ENCODE assay signal across 9 cellular contexts in the genomic region with DNA sequence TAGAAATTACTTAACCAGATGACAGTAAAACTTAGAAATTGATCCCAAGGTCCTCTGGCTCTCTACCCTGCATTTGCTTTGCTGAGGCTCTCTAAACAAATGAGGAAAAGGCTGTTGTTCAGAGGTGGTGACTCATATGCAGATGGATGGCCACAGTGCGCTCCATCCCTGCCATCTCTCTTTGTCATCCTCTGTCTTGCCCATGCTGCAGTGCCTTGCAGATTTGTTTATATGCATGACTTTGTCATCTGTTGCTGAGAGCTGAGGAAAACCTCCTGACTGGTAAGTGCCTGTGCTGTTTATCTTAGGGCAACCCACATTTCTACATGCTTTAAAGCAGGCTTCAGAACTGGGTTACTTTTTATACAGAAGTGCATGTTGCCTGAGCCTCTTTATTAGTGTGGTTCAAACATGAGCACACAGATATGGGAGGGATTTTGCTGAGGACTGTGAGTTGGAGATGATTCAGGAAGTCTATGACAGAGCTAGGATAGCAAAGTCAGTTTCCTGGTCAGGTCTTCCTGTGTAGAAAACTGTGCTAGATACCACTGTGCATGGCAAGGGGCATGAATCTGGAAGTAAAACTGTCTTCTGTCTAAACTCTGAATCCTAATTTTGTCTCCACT. TPM values are rescaled to one million over a fixed set of nuclear protein-coding genes. Genes with fewer than 3 reads are reported as not detected.
DNase-seq lines count a peak whose midpoint lies in the region; ATAC-seq and TF ChIP-seq lines count a peak whose summit lies in the region.
"Had no signal": no experiment of that assay in that cellular context is flagged by ENCODE, and none has a peak within 500 bp of the region (broad histone marks: within the 10 kb centered on the region; RNA-seq: fewer than 3 reads in every experiment).

No MANE protein-coding gene starts in this region.

- no peak overlapping the region for H4K5ac ChIP-seq in IMR-90 (ENCODE audit: low read depth, low read length)

- BruUV-seq in IMR-90 (replicated peaks; lab: Mats Ljungman, UMichigan) (no TSS peak), OCI-LY7 (replicated peaks; lab: Mats Ljungman, UMichigan) (no TSS peak)

- H3K9ac ChIP-seq in IMR-90 (ENCODE audit: low read depth, low read length), result no peak overlapping the region

- H2BK5ac ChIP-seq in IMR-90 (ENCODE audit: low read depth, low read length, poor library complexity, severe bottlenecking), result peak overlapping the region; percentile 47

- in situ Hi-C loops in IMR-90 (cut with MboI; ENCODE audit: low sequenced_read_pairs), result no loop called here

- H3K36me3 ChIP-seq in IMR-90 (ENCODE audit: control insufficient read depth, insufficient read depth, low read length) (no peaks in the 10 kb centered on the region), OCI-LY7 (ENCODE audit: insufficient read depth, low read length) (no peaks in the 10 kb centered on the region)

- peaks cover 17 to 44% of the 10 kb centered on the region in 2 experiments for H3K79me1 ChIP-seq in IMR-90 (ENCODE audit: low read depth in 1 of 2, low read length in 2 of 2)

- H3K18ac ChIP-seq in IMR-90 (ENCODE audit: low read depth, low read length), result peak overlapping the region; percentile 22; the same call in 1 of the 2 replicates

- no peak overlapping the region for H2AK9ac ChIP-seq in IMR-90 (replicated peaks; ENCODE audit: low read depth, low read length, poor library complexity)

- no peak for TF ChIP-seq POLR2A in IMR-90 (IDR thresholded peaks at IDR 0.05; ENCODE audit: low read depth, low read length)

- no peak overlapping the region for H2BK120ac ChIP-seq in IMR-90 (ENCODE audit: low read depth, low read length)

- H2AFZ ChIP-seq in IMR-90 (replicated peaks; ENCODE audit: low read length, poor library complexity) (no peak overlapping the region), OCI-LY7 (ENCODE audit: low read length) (no peak overlapping the region)

- peak overlapping the region; percentile 21; the same call in 1 of the 2 replicates for H3K23ac ChIP-seq in IMR-90 (ENCODE audit: low read depth, low read length)

- WGBS in IMR-90 (ENCODE audit: extremely low coverage in 2 of 2, insufficient read length in 1 of 2), 2 experiments, result no CpG with 5 or more reads among the region's 1 CpG

- TF ChIP-seq RAD21 in IMR-90 (IDR thresholded peaks at IDR 0.05; ENCODE audit: low read length), result no peak

- no peak overlapping the region; a peak in 1 of 4 replicates for H4K8ac ChIP-seq in IMR-90 (ENCODE audit: low read depth in 2 of 2, low read length in 2 of 2)

- peaks cover 15% of the 10 kb centered on the region for H3K4me1 ChIP-seq in IMR-90 (ENCODE audit: control insufficient read depth, insufficient read depth, low read length)
- H3K4me1 ChIP-seq in OCI-LY7 (ENCODE audit: insufficient read depth, low read length, poor library complexity, severe bottlenecking), result no peaks in the 10 kb centered on the region

- TF ChIP-seq CTCF in AG09309 (IDR thresholded peaks at IDR 0.05; ENCODE audit: control insufficient read depth, insufficient read depth, low read depth, low read length, missing control alignments) (no peak), IMR-90 (conservative IDR thresholded peaks at IDR 0.05; ENCODE audit: low read depth, low read length) (no peak), OCI-LY7 (conservative IDR thresholded peaks at IDR 0.05; ENCODE audit: low read length) (no peak)

- H3K4me3 ChIP-seq in AG09309 (ENCODE audit: control insufficient read depth, low read depth, low read length) (no peak overlapping the region), IMR-90 (ENCODE audit: insufficient read depth, low read depth, low read length) (no peak overlapping the region), OCI-LY7 (ENCODE audit: low read depth, low read length, poor library complexity, severe bottlenecking) (no peak overlapping the region)

- H3K14ac ChIP-seq in IMR-90 (replicated peaks; ENCODE audit: low read depth, low read length), result no peak overlapping the region

- intact Hi-C loops in IMR-90 (cut with micrococcal nuclease), result no loop called here
- intact Hi-C loops in OCI-LY7 (cut with micrococcal nuclease; ENCODE audit: unreplicated experiment), result no loop called here

- H3K9me3 ChIP-seq in IMR-90 (ENCODE audit: control insufficient read depth, insufficient read depth, low read length) (no peaks in the 10 kb centered on the region), OCI-LY7 (ENCODE audit: low read length) (no peaks in the 10 kb centered on the region)

- no peaks in the 10 kb centered on the region for H3K9me2 ChIP-seq in OCI-LY7 (ENCODE audit: insufficient read depth, low read length)

- POLR2A ChIA-PET in IMR-90 (lab: Charles Lee; ENCODE audit: unreplicated experiment), result no interaction called here
- POLR2A ChIA-PET in OCI-LY7 (lab: Charles Lee), result no interaction called here

- ATAC-seq in IMR-90 (ENCODE audit: low read depth), result peak; percentile 95
- no peak for ATAC-seq in HG02885 (IDR thresholded peaks at IDR 0.05; ENCODE audit: poor library complexity, unreplicated experiment)

- H4K91ac ChIP-seq in IMR-90 (ENCODE audit: insufficient read depth, low read depth, low read length), result no peak overlapping the region

- CTCF ChIA-PET in IMR-90 (lab: Yijun Ruan, JAX) (interaction anchor here (0.6 to 1.8 kb wide), 2 partner anchors 66 to 76 kb away, joined by 3 to 6 read pairs; no protein-coding TSS in a partner anchor), OCI-LY7 (lab: Charles Lee; ENCODE audit: unreplicated experiment) (no interaction called here)

- 0 out of 3 replicates have a peak overlapping the region, but pooled peaks have one; percentile 10 for H2BK15ac ChIP-seq in IMR-90 (ENCODE audit: low read depth, low read length)

- H3K56ac ChIP-seq in IMR-90 (ENCODE audit: extremely low read depth, insufficient read depth, low read length), result no peak overlapping the region

- no peaks in the 10 kb centered on the region for H3K27me3 ChIP-seq in IMR-90 (ENCODE audit: control insufficient read depth, insufficient read depth, low read length)

- no peaks in the 10 kb centered on the region for H3K79me2 ChIP-seq in OCI-LY7 (ENCODE audit: insufficient read depth, low read depth, low read length)

- H3K27ac ChIP-seq in IMR-90 (ENCODE audit: insufficient read depth, low read length) (no peak overlapping the region; the same call in 1 of the 2 replicates), epithelial cell of prostate (peak overlapping the region; percentile 26), OCI-LY7 (ENCODE audit: low read depth, low read length, poor library complexity, severe bottlenecking) (no peak overlapping the region)

- H2BK20ac ChIP-seq in IMR-90 (ENCODE audit: low read depth, low read length), result 0 out of 2 replicates have a peak overlapping the region, but pooled peaks have one; percentile 76

- peak overlapping the region; percentile 87; the same call in 1 of the 2 replicates for H3K4me2 ChIP-seq in IMR-90 (ENCODE audit: low read depth, low read length)
- no peak overlapping the region for H3K4me2 ChIP-seq in OCI-LY7 (ENCODE audit: low read length)

- H3K9me1 ChIP-seq in IMR-90 (ENCODE audit: insufficient read depth, low read length), result peaks cover 6% of the 10 kb centered on the region

- no peak overlapping the region for H2AK5ac ChIP-seq in IMR-90 (ENCODE audit: low read depth, low read length)

- peak overlapping the region; percentile 20; the same call in 1 of the 2 replicates for H3K4ac ChIP-seq in IMR-90 (ENCODE audit: low read depth, low read length)

- dilution Hi-C loops in IMR-90 (cut with HindIII; ENCODE audit: low sequenced_read_pairs, unreplicated experiment), result no loop called here

- H4K20me1 ChIP-seq in IMR-90 (ENCODE audit: insufficient read depth, low read length), result peaks cover 8% of the 10 kb centered on the region; the same call in 1 of the 2 replicates
- no peaks in the 10 kb centered on the region for H4K20me1 ChIP-seq in OCI-LY7 (ENCODE audit: insufficient read depth, low read length)

- DNase-seq in AG09309 (ENCODE audit: low read depth) (peak; percentile 57), IMR-90 (peak; percentile 97), epithelial cell of prostate (ENCODE audit: low read depth, low spot score) (peak; percentile 34), myocyte (ENCODE audit: low read depth) (peak; percentile 93), inferior parietal cortex (ENCODE audit: extremely low spot score) (no peak), SK-N-DZ (ENCODE audit: low spot score) (no peak), OCI-LY7 (ENCODE audit: low spot score) (no peak)
- DNase-seq: OCI-M1 had no signal

TF ChIP-seq in IMR-90, 13 proteins besides CTCF, POLR2A, EP300 and RAD21 (continues in another document):
- TF ChIP-seq FOS (IDR thresholded peaks at IDR 0.05; ENCODE audit: low read depth, low read length) (peak; percentile 91), RCOR1 (IDR thresholded peaks at IDR 0.05; ENCODE audit: insufficient replicate concordance, low read length) (no peak), RFX5 (IDR thresholded peaks at IDR 0.05; ENCODE audit: low read depth, low read length) (peak; percentile 99), MAFK (IDR thresholded peaks at IDR 0.05; ENCODE audit: low read depth, low read length) (peak; percentile 22; the same call in 1 of the 2 replicates), CEBPB (IDR thresholded peaks at IDR 0.05; ENCODE audit: low read depth, low read length) (peak; percentile 41; the same call in 1 of the 2 replicates), CHD1 (IDR thresholded peaks at IDR 0.05; ENCODE audit: low read depth, low read length) (no peak), MXI1 (IDR thresholded peaks at IDR 0.05; ENCODE audit: borderline replicate concordance, low read depth, low read length) (peak; percentile 79), MAZ (IDR thresholded peaks at IDR 0.05; ENCODE audit: borderline replicate concordance, low read depth, low read length) (no peak), NFE2L2 (IDR thresholded peaks at IDR 0.05; ENCODE audit: low read depth, low read length) (peak; percentile 36; the same call in 1 of the 2 replicates)

RNA-seq across cellular contexts. Expression of a gene that starts 57.4 kb away (rescaled TPM):
- total RNA-seq in IMR-90 (2012; rRNA removed) (71.5 and 102 TPM in 2 replicates), myocyte (173 and 229 TPM in 2 replicates), OCI-LY7 (2022) (not detected in 2 replicates)
- 32.0 and 38.0 TPM in 2 replicates for polyA plus RNA-seq in IMR-90 (2012; rRNA removed)
- polyA plus RNA-seq in IMR-90 (2012; cell fraction: cytosol; rRNA removed), result 17.9 and 24.0 TPM in 2 replicates
- polyA plus RNA-seq in IMR-90 (2012; cell fraction: nucleus; rRNA removed; ENCODE audit: low replicate concordance), result 20.6 and 54.0 TPM in 2 replicates
- 101 TPM for polyA plus RNA-seq in myocyte (2012)
- 37.8 and 46.1 TPM in 2 replicates for polyA plus RNA-seq in SK-N-DZ (2014; cell fraction: cytosol; rRNA removed)
- polyA plus RNA-seq in SK-N-DZ (2014; cell fraction: nucleus; rRNA removed), result 39.7 and 61.3 TPM in 2 replicates
- not detected in 2 replicates for total RNA-seq in OCI-LY7 (2014; rRNA removed; shearing (Covaris generic))

Comparison
In these comparisons a context has a peak if more than half of its experiments do, and no peak if none do; other contexts are left out.
1. DNase-seq: peak in AG09309 (single experiment), IMR-90 (single experiment), epithelial cell of prostate (single experiment) and myocyte (single experiment); none in inferior parietal cortex (single experiment), SK-N-DZ (single experiment) and OCI-LY7 (single experiment).
2. RNA of a gene that starts 57.4 kb away (total RNA-seq): 173 to 229 TPM in myocyte and 71.5 to 102 TPM in IMR-90; not detected in OCI-LY7; every median in the first group is over 10 times any median in the second.